13 cellular contexts compared by ENCODE assay signal in genomic region chr1:41022424-41022823, GRCh38. TPM values are rescaled to one million over a fixed set of nuclear protein-coding genes. Genes with fewer than 3 reads are reported as not detected.
"Had no signal": no experiment of that assay in that cellular context is flagged by ENCODE, and none has a peak within 500 bp of the region (broad histone marks: within the 10 kb centered on the region; RNA-seq: fewer than 3 reads in every experiment).

No MANE protein-coding gene starts in this region.

- H3K27ac Mint-ChIP-seq: natural killer cell had no signal

- H3K36me3 Mint-ChIP-seq: natural killer cell had no signal

- H3K4me3 ChIP-seq: ascending aorta, psoas muscle, thyroid gland, uterus had no signal

- H3K36me3 ChIP-seq: uterus had no signal

- DNase-seq: activated naive CD4-positive, alpha-beta T cell treated with Interleukin-2 at 50 U/mL for 16 hours; effector memory CD8-positive, alpha-beta T cell; foreskin melanocyte; natural killer cell; occipital lobe; psoas muscle; stimulated activated CD4-positive, alpha-beta T cell treated with anti-CD3 and anti-CD28 coated beads, Interleukin-1b, Interleukin-23, amount 100 ng/mL, for 48 hours; thyroid gland; uterus had no signal

- ATAC-seq: activated T-helper 17 cell treated with anti-CD3 and anti-CD28 coated beads, Interleukin-2, amount 50 U/mL, for 72 hours; effector memory CD8-positive, alpha-beta T cell; natural killer cell had no signal

- H3K9me3 ChIP-seq: ascending aorta, psoas muscle, thyroid gland, uterus had no signal

- H3K27me3 Mint-ChIP-seq: activated T-helper 17 cell treated with anti-CD3 and anti-CD28 coated beads, Interleukin-2, amount 50 U/mL, for 72 hours; effector memory CD8-positive, alpha-beta T cell had no signal

- H3K27ac ChIP-seq: epithelial cell of prostate, psoas muscle, thyroid gland, uterus had no signal

- H3K9me3 Mint-ChIP-seq: activated T-helper 17 cell treated with anti-CD3 and anti-CD28 coated beads, Interleukin-2, amount 50 U/mL, for 72 hours; effector memory CD8-positive, alpha-beta T cell; natural killer cell had no signal

- H3K27me3 ChIP-seq: ascending aorta, thyroid gland, uterus had no signal

- H3K4me1 ChIP-seq: psoas muscle had no signal

- H3K4me3 Mint-ChIP-seq: activated T-helper 17 cell treated with anti-CD3 and anti-CD28 coated beads, Interleukin-2, amount 50 U/mL, for 72 hours; effector memory CD8-positive, alpha-beta T cell; natural killer cell had no signal

RNA-seq across cellular contexts. Expression of gene SLFNL1, which starts 0.9 kb away (rescaled TPM):
- total RNA-seq: ascending aorta, kidney epithelial cell had no signal
